In genomic region chr16:74368002-74368979, GRCh38 we compare ENCODE assay signal across 1 cellular context.
TF ChIP-seq lines count a peak whose summit lies in the region.
"Not testable (repeated sequence)": the region's sequence is repeated elsewhere in the genome, so short reads cannot be mapped to it uniquely, and the experiment has no call there.

No MANE protein-coding gene starts in this region.

TF ChIP-seq in HepG2, 621 proteins besides CTCF, POLR2A, EP300 and RAD21 (continued from another document and continues in another):
- TF ChIP-seq ZNF609 (CRISPR knock-in tag; IDR thresholded peaks at IDR 0.05; ENCODE audit: borderline replicate concordance): 0 out of 2 replicates have a peak, but pooled peaks have one; percentile 2
- peak; percentile 57; the same call in 1 of the 2 replicates for TF ChIP-seq TGIF2 (CRISPR knock-in tag; IDR thresholded peaks at IDR 0.05)
- 0 out of 2 replicates have a peak, but pooled peaks have one; percentile 5 for TF ChIP-seq GATA4 (IDR thresholded peaks at IDR 0.05; ENCODE audit: borderline replicate concordance, low read depth)
- TF ChIP-seq ZNF430 (CRISPR knock-in tag; IDR thresholded peaks at IDR 0.05): 0 out of 2 replicates have a peak, but pooled peaks have one; percentile 52
- peak; percentile 33; the same call in 1 of the 2 replicates for TF ChIP-seq ZNF614 (CRISPR knock-in tag; IDR thresholded peaks at IDR 0.05; ENCODE audit: borderline replicate concordance)
- 0 out of 2 replicates have a peak, but pooled peaks have one; percentile 26 for TF ChIP-seq MTF1 (CRISPR knock-in tag; IDR thresholded peaks at IDR 0.05)
- peak; percentile 85; the same call in 2 of the 3 replicates for TF ChIP-seq MXI1 (IDR thresholded peaks at IDR 0.05; ENCODE audit: borderline replicate concordance, low read depth, low read length)
- TF ChIP-seq ARNTL (CRISPR knock-in tag; IDR thresholded peaks at IDR 0.05): peak; percentile 95
- TF ChIP-seq ZNF44 (CRISPR knock-in tag; IDR thresholded peaks at IDR 0.05): peak; percentile 41; the same call in 1 of the 2 replicates
- TF ChIP-seq KLF12 (CRISPR knock-in tag; IDR thresholded peaks at IDR 0.05; ENCODE audit: borderline replicate concordance): peak; percentile 70; the same call in 1 of the 2 replicates
- peak; percentile 65 for TF ChIP-seq POLR2AphosphoS5 (IDR thresholded peaks at IDR 0.05; ENCODE audit: low read depth, low read length)
- TF ChIP-seq ZNF543 (CRISPR knock-in tag; IDR thresholded peaks at IDR 0.05): peak; percentile 28; the same call in 1 of the 2 replicates
- TF ChIP-seq SOX6, NR2F6, LCORL (IDR thresholded peaks at IDR 0.05): not testable (repeated sequence)
- TF ChIP-seq SOX6 (CRISPR knock-in tag; IDR thresholded peaks at IDR 0.05): 0 out of 2 replicates have a peak, but pooled peaks have one; percentile 7
- peak; percentile 24; the same call in 1 of the 2 replicates for TF ChIP-seq ZBTB25 (CRISPR knock-in tag; IDR thresholded peaks at IDR 0.05)
- peak; percentile 20; the same call in 1 of the 2 replicates for TF ChIP-seq FOSL2 (CRISPR knock-in tag; IDR thresholded peaks at IDR 0.05)
- TF ChIP-seq MED1 (CRISPR knock-in tag; IDR thresholded peaks at IDR 0.05): peak; percentile 68
- TF ChIP-seq FOXC1 (CRISPR knock-in tag; IDR thresholded peaks at IDR 0.05; ENCODE audit: borderline replicate concordance): peak; percentile 20; the same call in 1 of the 2 replicates
- TF ChIP-seq POLR2G (IDR thresholded peaks at IDR 0.05; ENCODE audit: low read depth, low read length): peak; percentile 70
- peak; percentile 93 for TF ChIP-seq TFE3 (CRISPR knock-in tag; IDR thresholded peaks at IDR 0.05)
- peak; percentile 45; the same call in 1 of the 2 replicates for TF ChIP-seq ELF1 (CRISPR knock-in tag; IDR thresholded peaks at IDR 0.05)
- TF ChIP-seq KDM2A (CRISPR knock-in tag; IDR thresholded peaks at IDR 0.05; ENCODE audit: borderline replicate concordance, low read depth): peak; percentile 85
- TF ChIP-seq PRDM10 (CRISPR knock-in tag; IDR thresholded peaks at IDR 0.05; ENCODE audit: low read depth): peak; percentile 96
- peak; percentile 54; the same call in 1 of the 2 replicates for TF ChIP-seq ZNF142 (CRISPR knock-in tag; IDR thresholded peaks at IDR 0.05)
- peak; percentile 89 for TF ChIP-seq BHLHE40 (IDR thresholded peaks at IDR 0.05; ENCODE audit: low read length)
- peak; percentile 82 for TF ChIP-seq YEATS2 (CRISPR knock-in tag; IDR thresholded peaks at IDR 0.05; ENCODE audit: borderline replicate concordance)
- TF ChIP-seq PHF8 (CRISPR knock-in tag; IDR thresholded peaks at IDR 0.05): peak; percentile 90
- TF ChIP-seq NR2F6 (CRISPR knock-in tag; IDR thresholded peaks at IDR 0.05): peak; percentile 63; the same call in 1 of the 2 replicates
- TF ChIP-seq MTA1 (CRISPR knock-in tag; IDR thresholded peaks at IDR 0.05; ENCODE audit: borderline replicate concordance): peak; percentile 58; the same call in 1 of the 2 replicates
- TF ChIP-seq MAZ (IDR thresholded peaks at IDR 0.05; ENCODE audit: borderline replicate concordance, low read depth, low read length): 0 out of 2 replicates have a peak, but pooled peaks have one; percentile 11
- TF ChIP-seq MAZ (CRISPR knock-in tag; IDR thresholded peaks at IDR 0.05; ENCODE audit: low read depth): peak; percentile 79
- peak; percentile 47 for TF ChIP-seq YY1 (IDR thresholded peaks at IDR 0.05; ENCODE audit: insufficient read depth, insufficient replicate concordance, low read depth, low read length)
- 0 out of 2 replicates have a peak, but pooled peaks have one; percentile 73 for TF ChIP-seq ZNF691 (CRISPR knock-in tag; IDR thresholded peaks at IDR 0.05; ENCODE audit: borderline replicate concordance, low read depth)
- TF ChIP-seq PATZ1 (CRISPR knock-in tag; IDR thresholded peaks at IDR 0.05): peak; percentile 51
- 0 out of 2 replicates have a peak, but pooled peaks have one; percentile 5 for TF ChIP-seq GATAD2A (CRISPR knock-in tag; IDR thresholded peaks at IDR 0.05)
- TF ChIP-seq KLF16 (CRISPR knock-in tag; IDR thresholded peaks at IDR 0.05): peak in 1 of 2 experiments; percentile 88; a peak in 2 of 4 replicates
- 0 out of 2 replicates have a peak, but pooled peaks have one; percentile 18 for TF ChIP-seq LCORL (CRISPR knock-in tag; IDR thresholded peaks at IDR 0.05)
- TF ChIP-seq ZMAT3 (CRISPR knock-in tag; conservative IDR thresholded peaks at IDR 0.05): peak; percentile 91
- TF ChIP-seq KMT2B (CRISPR knock-in tag; IDR thresholded peaks at IDR 0.05): peak; percentile 87
